8 cellular contexts compared by ENCODE assay signal in genomic region chr10:124744688-124745055, GRCh38. TPM values are rescaled to one million over a fixed set of nuclear protein-coding genes. Genes with fewer than 3 reads are reported as not detected.
A peak's percentile ranks its signal among the peaks of the same experiment; 100 is the strongest.
DNase-seq lines count a peak whose midpoint lies in the region; ATAC-seq and TF ChIP-seq lines count a peak whose summit lies in the region.

No MANE protein-coding gene starts in this region.

- peaks cover 11% of the 10 kb centered on the region for H3K79me1 ChIP-seq in mesenchymal stem cell (replicated peaks; ENCODE audit: low read length, poor library complexity, severe bottlenecking)

- intact Hi-C loops in colonic mucosa (cut with DNase I) (loop anchor here (5.0 kb wide), 2 partner anchors 97 to 117 kb away; no protein-coding TSS in a partner anchor), aorta (cut with DNase I) (loop anchor here (2.0 to 5.0 kb wide), 4 partner anchors 97 to 212 kb away; no protein-coding TSS in a partner anchor)

- no peak overlapping the region for H3K14ac ChIP-seq in mesenchymal stem cell (ENCODE audit: low read length in 2 of 2)

- peak overlapping the region; percentile 46 for H3K4me3 ChIP-seq in MM.1S (ENCODE audit: low read length)
- H3K4me3 ChIP-seq in colonic mucosa: peak overlapping the region; percentile 25
- H3K4me3 ChIP-seq in mesenchymal stem cell (ENCODE audit: insufficient read depth in 1 of 2, low read depth in 1 of 2, low read length in 2 of 2): peak overlapping the region; percentile 70 to 80
- peak overlapping the region; percentile 94 to 95 for H3K4me3 ChIP-seq in aorta (ENCODE audit: low read length in 2 of 2)

- WGBS in mesenchymal stem cell: 3% methylated on average over 8 of the region's 8 CpGs
- 0% methylated on average over 8 of the region's 8 CpGs for whole genome bisulfite sequencing in aorta, 2 donors

- DNase-seq in DMS114 treated with DMSO at 0.1 percent for 48 hours (lab: John Stamatoyannopoulos, UW; ENCODE audit: unreplicated experiment): peak; percentile 45
- DNase-seq in MM.1S: no peak
- no peak for DNase-seq in colonic mucosa
- DNase-seq in mesenchymal stem cell: peak; percentile 75
- DNase-seq in aorta: no peak
- no peak for DNase-seq in C1 segment of cervical spinal cord (lab: John Stamatoyannopoulos, UW)

- H2BK5ac ChIP-seq in mesenchymal stem cell (ENCODE audit: low read depth, low read length, poor library complexity, severe bottlenecking): no peak overlapping the region

- H2BK15ac ChIP-seq in mesenchymal stem cell (ENCODE audit: low read depth, poor library complexity, severe bottlenecking): no peak overlapping the region

- no peaks in the 10 kb centered on the region for H3K27me3 ChIP-seq in MM.1S (replicated peaks; ENCODE audit: insufficient read depth, low read length)
- H3K27me3 ChIP-seq in colonic mucosa: no peaks in the 10 kb centered on the region
- H3K27me3 ChIP-seq in mesenchymal stem cell (ENCODE audit: control insufficient read depth in 1 of 2, insufficient read depth in 1 of 2, low read length in 2 of 2): no peaks in the 10 kb centered on the region
- no peaks in the 10 kb centered on the region for H3K27me3 ChIP-seq in aorta (ENCODE audit: control insufficient read depth in 1 of 2, insufficient read depth in 2 of 2, low read length in 1 of 2)

- H2AFZ ChIP-seq in MM.1S (ENCODE audit: low read length) (peak overlapping the region; percentile 52; the same call in 1 of the 2 replicates), mesenchymal stem cell (ENCODE audit: low read depth, low read length) (no peak overlapping the region)

- no peak overlapping the region for H3K4ac ChIP-seq in mesenchymal stem cell (ENCODE audit: low read depth in 1 of 2, low read length in 2 of 2)

- H3K4me1 ChIP-seq in MM.1S (ENCODE audit: low read length): peaks cover 28% of the 10 kb centered on the region
- peaks cover 33% of the 10 kb centered on the region for H3K4me1 ChIP-seq in colonic mucosa
- H3K4me1 ChIP-seq in mesenchymal stem cell (ENCODE audit: control insufficient read depth, insufficient read depth, low read depth, low read length): peaks cover 9% of the 10 kb centered on the region
- peaks cover 0 to 2% of the 10 kb centered on the region in 2 donors for H3K4me1 ChIP-seq in aorta (ENCODE audit: control insufficient read depth in 1 of 2, insufficient read depth in 2 of 2, low read length in 2 of 2)

- H3K18ac ChIP-seq in mesenchymal stem cell (ENCODE audit: low read depth in 1 of 2, low read length in 2 of 2): peak overlapping the region in 1 of 2 experiments; percentile 34

- no peak for TF ChIP-seq CTCF in MM.1S (IDR thresholded peaks at IDR 0.05; ENCODE audit: low read length)
- no peak for TF ChIP-seq CTCF in colonic mucosa (IDR thresholded peaks at IDR 0.05)

- H3K36me3 ChIP-seq in MM.1S (replicated peaks; ENCODE audit: insufficient read depth, low read length) (no peaks in the 10 kb centered on the region), colonic mucosa (no peaks in the 10 kb centered on the region), mesenchymal stem cell (ENCODE audit: control insufficient read depth in 1 of 2, insufficient read depth in 2 of 2, low read depth in 1 of 2, low read length in 2 of 2) (peaks cover 0 to 13% of the 10 kb centered on the region in 2 experiments), aorta (ENCODE audit: control insufficient read depth in 1 of 2, insufficient read depth in 2 of 2, low read length in 1 of 2) (peaks cover 0 to 1% of the 10 kb centered on the region in 2 donors)

- no peaks in the 10 kb centered on the region for H4K20me1 ChIP-seq in MM.1S (ENCODE audit: insufficient read depth, low read length)

- no peak overlapping the region for H2AK5ac ChIP-seq in mesenchymal stem cell (ENCODE audit: low read length, severe bottlenecking)

- H3K9ac ChIP-seq in MM.1S (ENCODE audit: low read length) (peak overlapping the region; percentile 44; the same call in 1 of the 2 replicates), colonic mucosa (ENCODE audit: low read depth in 2 of 2, low read length in 2 of 2) (peak overlapping the region; percentile 52 to 66), mesenchymal stem cell (ENCODE audit: low read length) (peak overlapping the region; percentile 87)

- H4K8ac ChIP-seq in mesenchymal stem cell (ENCODE audit: low read length): no peak overlapping the region

- H4K91ac ChIP-seq in mesenchymal stem cell (ENCODE audit: low read length): no peak overlapping the region

- H2BK12ac ChIP-seq in mesenchymal stem cell (ENCODE audit: low read length in 2 of 2): no peak overlapping the region

- H3K79me2 ChIP-seq in MM.1S (ENCODE audit: low read length): peaks cover 31% of the 10 kb centered on the region

- ATAC-seq in aorta (ENCODE audit: low FRiP score) (peak; percentile 27), HG03108 (IDR thresholded peaks at IDR 0.05; ENCODE audit: unreplicated experiment) (no peak), GM18511 (IDR thresholded peaks at IDR 0.05; ENCODE audit: unreplicated experiment) (no peak)

- H3K4me2 ChIP-seq in MM.1S (ENCODE audit: low read depth, low read length) (peak overlapping the region; percentile 63), mesenchymal stem cell (ENCODE audit: low read length, poor library complexity, severe bottlenecking) (peak overlapping the region; percentile 81)

- H2BK120ac ChIP-seq in mesenchymal stem cell (ENCODE audit: low read depth, low read length): no peak overlapping the region

- H3K27ac ChIP-seq in MM.1S (ENCODE audit: low read length): peak overlapping the region; percentile 28; the same call in 1 of the 2 replicates
- peak overlapping the region; percentile 83 for H3K27ac ChIP-seq in colonic mucosa
- H3K27ac ChIP-seq in mesenchymal stem cell (ENCODE audit: low read length, poor library complexity, severe bottlenecking): peak overlapping the region; percentile 13
- peak overlapping the region; percentile 51 to 86 for H3K27ac ChIP-seq in aorta (ENCODE audit: low read depth in 1 of 2, low read length in 2 of 2)

- H3K23ac ChIP-seq in mesenchymal stem cell (ENCODE audit: low read length in 2 of 2): no peak overlapping the region

- peaks cover 27% of the 10 kb centered on the region for H3F3A ChIP-seq in MM.1S (ENCODE audit: insufficient read depth, low read length)

- no peaks in the 10 kb centered on the region for H3K9me2 ChIP-seq in MM.1S (replicated peaks; ENCODE audit: insufficient read depth, low read length)

- H3K9me3 ChIP-seq in MM.1S (replicated peaks; ENCODE audit: insufficient read depth, low read length): no peaks in the 10 kb centered on the region
- H3K9me3 ChIP-seq in colonic mucosa: no peaks in the 10 kb centered on the region
- H3K9me3 ChIP-seq in mesenchymal stem cell (ENCODE audit: control insufficient read depth, low read length): no peaks in the 10 kb centered on the region
- H3K9me3 ChIP-seq in aorta (ENCODE audit: control insufficient read depth, low read length): no peaks in the 10 kb centered on the region

RNA-seq across cellular contexts. Expression of gene FAM53B, which starts 0.5 kb away (rescaled TPM):
- total RNA-seq in colonic mucosa: 10 to 100 TPM; 43.3 to 45.2 TPM
- 8.0 TPM for polyA plus RNA-seq in mesenchymal stem cell (2013, experiment 1 of 2)
- 7.7 TPM for polyA plus RNA-seq in mesenchymal stem cell (2013, experiment 2 of 2)
- 10 to 100 TPM; 13.4 to 20.6 TPM for total RNA-seq in aorta
- 1 to 10 TPM; 5.1 to 5.9 TPM for polyA plus RNA-seq in aorta

RNA-seq across cellular contexts. Expression of gene EEF1AKMT2, which starts 47.0 kb away (rescaled TPM):
- total RNA-seq in colonic mucosa (10 to 100 TPM; 14.7 to 16.5 TPM), aorta (10 to 100 TPM; 14.7 to 21.2 TPM)
- 9.7 TPM for polyA plus RNA-seq in mesenchymal stem cell (2013, experiment 1 of 2)
- 10.9 TPM for polyA plus RNA-seq in mesenchymal stem cell (2013, experiment 2 of 2)
- polyA plus RNA-seq in aorta: 10 to 100 TPM in 1 of 2 donors, 1 to 10 TPM in 1; 9.6 to 11.1 TPM

RNA-seq across cellular contexts. Expression of gene ABRAXAS2, which starts 56.9 kb away (rescaled TPM):
- total RNA-seq in colonic mucosa (10 to 100 TPM; 12.8 to 14.5 TPM), aorta (10 to 100 TPM; 11.4 to 13.0 TPM)
- polyA plus RNA-seq in mesenchymal stem cell (2013, experiment 1 of 2): 15.6 TPM
- polyA plus RNA-seq in mesenchymal stem cell (2013, experiment 2 of 2): 15.1 TPM
- polyA plus RNA-seq in aorta: 1 to 10 TPM; 6.4 to 6.9 TPM

Comparison
In these comparisons a context has a peak if more than half of its experiments do, and no peak if none do; other contexts are left out.
1. DNase-seq: peak in DMS114 treated with DMSO at 0.1 percent for 48 hours (single experiment) and mesenchymal stem cell (single experiment); none in MM.1S (single experiment), colonic mucosa (single experiment), aorta (0 of 2) and C1 segment of cervical spinal cord (0 of 14).
2. H3K27ac ChIP-seq: peak in every context shown above with its lines; median percentile 83 in colonic mucosa; 68 in aorta; 28 in MM.1S; 13 in mesenchymal stem cell.
3. H3K4me3 ChIP-seq: peak in every context shown above with its lines; median percentile 94 in aorta; 75 in mesenchymal stem cell; 46 in MM.1S; 25 in colonic mucosa.
4. Peak in every context shown above with its lines, with median percentiles within 50 percentile points of each other: H3K9ac ChIP-seq.